Comparison of ENCODE assay signal across 1 cellular context in the genomic region with DNA sequence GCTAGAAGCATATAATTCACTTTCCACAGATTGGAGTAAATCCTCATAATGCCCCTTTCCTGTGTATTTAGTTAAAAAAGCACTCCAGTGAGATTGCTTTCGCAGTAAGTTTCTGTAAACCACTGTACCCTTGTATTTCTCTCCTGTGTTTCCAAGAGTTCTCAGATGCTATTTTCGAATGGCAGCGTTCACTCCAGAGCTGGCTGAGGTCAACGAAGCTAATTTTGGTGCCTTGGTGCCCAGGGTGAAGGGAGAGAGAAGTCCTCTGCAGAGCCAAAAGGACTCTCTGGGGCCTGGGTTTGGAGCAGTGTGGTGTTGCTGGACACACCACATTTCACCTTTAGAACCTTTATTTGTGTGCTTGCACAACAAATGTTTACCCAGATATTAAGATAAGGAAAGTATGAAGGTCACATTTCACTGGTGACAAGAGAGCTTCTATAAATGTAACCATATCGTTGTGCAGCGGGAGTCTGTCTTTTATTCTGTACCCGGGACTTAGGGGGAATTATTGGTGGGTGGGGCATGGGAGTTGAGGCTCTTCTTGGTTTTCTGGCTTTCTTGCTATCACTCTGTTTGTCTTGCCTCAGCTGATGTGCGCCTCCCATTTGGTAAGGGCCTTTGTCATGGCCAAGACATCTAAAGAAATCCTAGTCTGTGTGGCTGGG.
A peak's percentile ranks its signal among the peaks of the same experiment; 100 is the strongest.
TF ChIP-seq lines count a peak whose summit lies in the region.

No MANE protein-coding gene starts in this region.

TF ChIP-seq in HepG2, 621 proteins besides CTCF, POLR2A, EP300 and RAD21 (continued from another document and continues in another):
- TF ChIP-seq, protein P1, sequence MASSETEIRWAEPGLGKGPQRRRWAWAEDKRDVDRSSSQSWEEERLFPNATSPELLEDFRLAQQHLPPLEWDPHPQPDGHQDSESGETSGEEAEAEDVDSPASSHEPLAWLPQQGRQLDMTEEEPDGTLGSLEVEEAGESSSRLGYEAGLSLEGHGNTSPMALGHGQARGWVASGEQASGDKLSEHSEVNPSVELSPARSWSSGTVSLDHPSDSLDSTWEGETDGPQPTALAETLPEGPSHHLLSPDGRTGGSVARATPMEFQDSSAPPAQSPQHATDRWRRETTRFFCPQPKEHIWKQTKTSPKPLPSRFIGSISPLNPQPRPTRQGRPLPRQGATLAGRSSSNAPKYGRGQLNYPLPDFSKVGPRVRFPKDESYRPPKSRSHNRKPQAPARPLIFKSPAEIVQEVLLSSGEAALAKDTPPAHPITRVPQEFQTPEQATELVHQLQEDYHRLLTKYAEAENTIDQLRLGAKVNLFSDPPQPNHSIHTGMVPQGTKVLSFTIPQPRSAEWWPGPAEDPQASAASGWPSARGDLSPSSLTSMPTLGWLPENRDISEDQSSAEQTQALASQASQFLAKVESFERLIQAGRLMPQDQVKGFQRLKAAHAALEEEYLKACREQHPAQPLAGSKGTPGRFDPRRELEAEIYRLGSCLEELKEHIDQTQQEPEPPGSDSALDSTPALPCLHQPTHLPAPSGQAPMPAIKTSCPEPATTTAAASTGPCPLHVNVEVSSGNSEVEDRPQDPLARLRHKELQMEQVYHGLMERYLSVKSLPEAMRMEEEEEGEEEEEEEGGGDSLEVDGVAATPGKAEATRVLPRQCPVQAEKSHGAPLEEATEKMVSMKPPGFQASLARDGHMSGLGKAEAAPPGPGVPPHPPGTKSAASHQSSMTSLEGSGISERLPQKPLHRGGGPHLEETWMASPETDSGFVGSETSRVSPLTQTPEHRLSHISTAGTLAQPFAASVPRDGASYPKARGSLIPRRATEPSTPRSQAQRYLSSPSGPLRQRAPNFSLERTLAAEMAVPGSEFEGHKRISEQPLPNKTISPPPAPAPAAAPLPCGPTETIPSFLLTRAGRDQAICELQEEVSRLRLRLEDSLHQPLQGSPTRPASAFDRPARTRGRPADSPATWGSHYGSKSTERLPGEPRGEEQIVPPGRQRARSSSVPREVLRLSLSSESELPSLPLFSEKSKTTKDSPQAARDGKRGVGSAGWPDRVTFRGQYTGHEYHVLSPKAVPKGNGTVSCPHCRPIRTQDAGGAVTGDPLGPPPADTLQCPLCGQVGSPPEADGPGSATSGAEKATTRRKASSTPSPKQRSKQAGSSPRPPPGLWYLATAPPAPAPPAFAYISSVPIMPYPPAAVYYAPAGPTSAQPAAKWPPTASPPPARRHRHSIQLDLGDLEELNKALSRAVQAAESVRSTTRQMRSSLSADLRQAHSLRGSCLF (CRISPR knock-in tag; IDR thresholded peaks at IDR 0.05; ENCODE audit: borderline replicate concordance) = no peak
- TF ChIP-seq NCOA5 (CRISPR knock-in tag; IDR thresholded peaks at IDR 0.05) = no peak
- peak; percentile 89; the same call in 1 of the 2 replicates for TF ChIP-seq ZNF292 (CRISPR knock-in tag; IDR thresholded peaks at IDR 0.05; ENCODE audit: borderline replicate concordance, low read depth)
- no peak for TF ChIP-seq ZNF563 (CRISPR knock-in tag; IDR thresholded peaks at IDR 0.05)
- TF ChIP-seq RBM39 (IDR thresholded peaks at IDR 0.05; ENCODE audit: low read depth, low read length, poor library complexity, severe bottlenecking) = no peak
- no peak for TF ChIP-seq ZBTB42 (CRISPR knock-in tag; IDR thresholded peaks at IDR 0.05)
- no peak for TF ChIP-seq ZNF101 (CRISPR knock-in tag; IDR thresholded peaks at IDR 0.05; ENCODE audit: borderline replicate concordance, low read depth)
- TF ChIP-seq, protein P2, sequence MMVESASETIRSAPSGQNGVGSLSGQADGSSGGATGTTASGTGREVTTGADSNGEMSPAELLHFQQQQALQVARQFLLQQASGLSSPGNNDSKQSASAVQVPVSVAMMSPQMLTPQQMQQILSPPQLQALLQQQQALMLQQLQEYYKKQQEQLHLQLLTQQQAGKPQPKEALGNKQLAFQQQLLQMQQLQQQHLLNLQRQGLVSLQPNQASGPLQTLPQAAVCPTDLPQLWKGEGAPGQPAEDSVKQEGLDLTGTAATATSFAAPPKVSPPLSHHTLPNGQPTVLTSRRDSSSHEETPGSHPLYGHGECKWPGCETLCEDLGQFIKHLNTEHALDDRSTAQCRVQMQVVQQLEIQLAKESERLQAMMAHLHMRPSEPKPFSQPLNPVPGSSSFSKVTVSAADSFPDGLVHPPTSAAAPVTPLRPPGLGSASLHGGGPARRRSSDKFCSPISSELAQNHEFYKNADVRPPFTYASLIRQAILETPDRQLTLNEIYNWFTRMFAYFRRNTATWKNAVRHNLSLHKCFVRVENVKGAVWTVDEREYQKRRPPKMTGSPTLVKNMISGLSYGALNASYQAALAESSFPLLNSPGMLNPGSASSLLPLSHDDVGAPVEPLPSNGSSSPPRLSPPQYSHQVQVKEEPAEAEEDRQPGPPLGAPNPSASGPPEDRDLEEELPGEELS (CRISPR knock-in tag; IDR thresholded peaks at IDR 0.05) = peak; percentile 99
- TF ChIP-seq, protein P3, sequence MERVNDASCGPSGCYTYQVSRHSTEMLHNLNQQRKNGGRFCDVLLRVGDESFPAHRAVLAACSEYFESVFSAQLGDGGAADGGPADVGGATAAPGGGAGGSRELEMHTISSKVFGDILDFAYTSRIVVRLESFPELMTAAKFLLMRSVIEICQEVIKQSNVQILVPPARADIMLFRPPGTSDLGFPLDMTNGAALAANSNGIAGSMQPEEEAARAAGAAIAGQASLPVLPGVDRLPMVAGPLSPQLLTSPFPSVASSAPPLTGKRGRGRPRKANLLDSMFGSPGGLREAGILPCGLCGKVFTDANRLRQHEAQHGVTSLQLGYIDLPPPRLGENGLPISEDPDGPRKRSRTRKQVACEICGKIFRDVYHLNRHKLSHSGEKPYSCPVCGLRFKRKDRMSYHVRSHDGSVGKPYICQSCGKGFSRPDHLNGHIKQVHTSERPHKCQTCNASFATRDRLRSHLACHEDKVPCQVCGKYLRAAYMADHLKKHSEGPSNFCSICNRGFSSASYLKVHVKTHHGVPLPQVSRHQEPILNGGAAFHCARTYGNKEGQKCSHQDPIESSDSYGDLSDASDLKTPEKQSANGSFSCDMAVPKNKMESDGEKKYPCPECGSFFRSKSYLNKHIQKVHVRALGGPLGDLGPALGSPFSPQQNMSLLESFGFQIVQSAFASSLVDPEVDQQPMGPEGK (CRISPR knock-in tag; IDR thresholded peaks at IDR 0.05) = peak; percentile 82
- peak; percentile 76 for TF ChIP-seq THAP11 (CRISPR knock-in tag; IDR thresholded peaks at IDR 0.05)
- TF ChIP-seq, protein P4, sequence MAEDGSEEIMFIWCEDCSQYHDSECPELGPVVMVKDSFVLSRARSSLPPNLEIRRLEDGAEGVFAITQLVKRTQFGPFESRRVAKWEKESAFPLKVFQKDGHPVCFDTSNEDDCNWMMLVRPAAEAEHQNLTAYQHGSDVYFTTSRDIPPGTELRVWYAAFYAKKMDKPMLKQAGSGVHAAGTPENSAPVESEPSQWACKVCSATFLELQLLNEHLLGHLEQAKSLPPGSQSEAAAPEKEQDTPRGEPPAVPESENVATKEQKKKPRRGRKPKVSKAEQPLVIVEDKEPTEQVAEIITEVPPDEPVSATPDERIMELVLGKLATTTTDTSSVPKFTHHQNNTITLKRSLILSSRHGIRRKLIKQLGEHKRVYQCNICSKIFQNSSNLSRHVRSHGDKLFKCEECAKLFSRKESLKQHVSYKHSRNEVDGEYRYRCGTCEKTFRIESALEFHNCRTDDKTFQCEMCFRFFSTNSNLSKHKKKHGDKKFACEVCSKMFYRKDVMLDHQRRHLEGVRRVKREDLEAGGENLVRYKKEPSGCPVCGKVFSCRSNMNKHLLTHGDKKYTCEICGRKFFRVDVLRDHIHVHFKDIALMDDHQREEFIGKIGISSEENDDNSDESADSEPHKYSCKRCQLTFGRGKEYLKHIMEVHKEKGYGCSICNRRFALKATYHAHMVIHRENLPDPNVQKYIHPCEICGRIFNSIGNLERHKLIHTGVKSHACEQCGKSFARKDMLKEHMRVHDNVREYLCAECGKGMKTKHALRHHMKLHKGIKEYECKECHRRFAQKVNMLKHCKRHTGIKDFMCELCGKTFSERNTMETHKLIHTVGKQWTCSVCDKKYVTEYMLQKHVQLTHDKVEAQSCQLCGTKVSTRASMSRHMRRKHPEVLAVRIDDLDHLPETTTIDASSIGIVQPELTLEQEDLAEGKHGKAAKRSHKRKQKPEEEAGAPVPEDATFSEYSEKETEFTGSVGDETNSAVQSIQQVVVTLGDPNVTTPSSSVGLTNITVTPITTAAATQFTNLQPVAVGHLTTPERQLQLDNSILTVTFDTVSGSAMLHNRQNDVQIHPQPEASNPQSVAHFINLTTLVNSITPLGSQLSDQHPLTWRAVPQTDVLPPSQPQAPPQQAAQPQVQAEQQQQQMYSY (CRISPR knock-in tag; IDR thresholded peaks at IDR 0.05) = peak; percentile 59; the same call in 1 of the 2 replicates
- TF ChIP-seq, protein P5, sequence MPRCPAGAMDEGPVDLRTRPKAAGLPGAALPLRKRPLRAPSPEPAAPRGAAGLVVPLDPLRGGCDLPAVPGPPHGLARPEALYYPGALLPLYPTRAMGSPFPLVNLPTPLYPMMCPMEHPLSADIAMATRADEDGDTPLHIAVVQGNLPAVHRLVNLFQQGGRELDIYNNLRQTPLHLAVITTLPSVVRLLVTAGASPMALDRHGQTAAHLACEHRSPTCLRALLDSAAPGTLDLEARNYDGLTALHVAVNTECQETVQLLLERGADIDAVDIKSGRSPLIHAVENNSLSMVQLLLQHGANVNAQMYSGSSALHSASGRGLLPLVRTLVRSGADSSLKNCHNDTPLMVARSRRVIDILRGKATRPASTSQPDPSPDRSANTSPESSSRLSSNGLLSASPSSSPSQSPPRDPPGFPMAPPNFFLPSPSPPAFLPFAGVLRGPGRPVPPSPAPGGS (CRISPR knock-in tag; IDR thresholded peaks at IDR 0.05) = no peak
- TF ChIP-seq BRD4 (CRISPR knock-in tag; IDR thresholded peaks at IDR 0.05) = peak; percentile 56; the same call in 1 of the 2 replicates
- TF ChIP-seq ZNF251 (CRISPR knock-in tag; IDR thresholded peaks at IDR 0.05) = no peak
- no peak for TF ChIP-seq ZNF567 (CRISPR knock-in tag; IDR thresholded peaks at IDR 0.05; ENCODE audit: borderline replicate concordance)
- TF ChIP-seq KDM4B (CRISPR knock-in tag; IDR thresholded peaks at IDR 0.05) = peak; percentile 79; the same call in 1 of the 2 replicates
- TF ChIP-seq ESRRA (CRISPR knock-in tag; IDR thresholded peaks at IDR 0.05; ENCODE audit: low read depth) = peak; percentile 53; the same call in 1 of the 2 replicates
- TF ChIP-seq ZNF160 (CRISPR knock-in tag; IDR thresholded peaks at IDR 0.05) = no peak
- TF ChIP-seq, protein P6, sequence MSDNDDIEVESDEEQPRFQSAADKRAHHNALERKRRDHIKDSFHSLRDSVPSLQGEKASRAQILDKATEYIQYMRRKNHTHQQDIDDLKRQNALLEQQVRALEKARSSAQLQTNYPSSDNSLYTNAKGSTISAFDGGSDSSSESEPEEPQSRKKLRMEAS (IDR thresholded peaks at IDR 0.05) = peak; percentile 58; the same call in 1 of the 2 replicates
- peak; percentile 29 for TF ChIP-seq MED8 (CRISPR knock-in tag; IDR thresholded peaks at IDR 0.05; ENCODE audit: insufficient replicate concordance)
- TF ChIP-seq CEBPB (IDR thresholded peaks at IDR 0.05; ENCODE audit: borderline replicate concordance, low read depth, low read length) = peak; percentile 98
- TF ChIP-seq ZC3H4 (CRISPR knock-in tag; IDR thresholded peaks at IDR 0.05; ENCODE audit: borderline replicate concordance) = peak; percentile 72; the same call in 1 of the 2 replicates
- TF ChIP-seq ATRX (CRISPR knock-in tag; IDR thresholded peaks at IDR 0.05; ENCODE audit: borderline replicate concordance) = no peak
- no peak; the same call in 1 of the 2 replicates for TF ChIP-seq TGIF2 (CRISPR knock-in tag; IDR thresholded peaks at IDR 0.05)
- no peak for TF ChIP-seq ZNF225 (CRISPR knock-in tag; IDR thresholded peaks at IDR 0.05)
- TF ChIP-seq, protein P7, sequence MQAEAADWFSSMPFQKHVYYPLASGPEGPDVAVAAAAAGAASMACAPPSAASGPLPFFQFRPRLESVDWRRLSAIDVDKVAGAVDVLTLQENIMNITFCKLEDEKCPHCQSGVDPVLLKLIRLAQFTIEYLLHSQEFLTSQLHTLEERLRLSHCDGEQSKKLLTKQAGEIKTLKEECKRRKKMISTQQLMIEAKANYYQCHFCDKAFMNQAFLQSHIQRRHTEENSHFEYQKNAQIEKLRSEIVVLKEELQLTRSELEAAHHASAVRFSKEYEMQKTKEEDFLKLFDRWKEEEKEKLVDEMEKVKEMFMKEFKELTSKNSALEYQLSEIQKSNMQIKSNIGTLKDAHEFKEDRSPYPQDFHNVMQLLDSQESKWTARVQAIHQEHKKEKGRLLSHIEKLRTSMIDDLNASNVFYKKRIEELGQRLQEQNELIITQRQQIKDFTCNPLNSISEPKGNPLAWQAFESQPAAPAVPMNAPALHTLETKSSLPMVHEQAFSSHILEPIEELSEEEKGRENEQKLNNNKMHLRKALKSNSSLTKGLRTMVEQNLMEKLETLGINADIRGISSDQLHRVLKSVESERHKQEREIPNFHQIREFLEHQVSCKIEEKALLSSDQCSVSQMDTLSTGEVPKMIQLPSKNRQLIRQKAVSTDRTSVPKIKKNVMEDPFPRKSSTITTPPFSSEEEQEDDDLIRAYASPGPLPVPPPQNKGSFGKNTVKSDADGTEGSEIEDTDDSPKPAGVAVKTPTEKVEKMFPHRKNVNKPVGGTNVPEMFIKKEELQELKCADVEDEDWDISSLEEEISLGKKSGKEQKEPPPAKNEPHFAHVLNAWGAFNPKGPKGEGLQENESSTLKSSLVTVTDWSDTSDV (CRISPR knock-in tag; IDR thresholded peaks at IDR 0.05) = no peak
- no peak for TF ChIP-seq SP4 (CRISPR knock-in tag; IDR thresholded peaks at IDR 0.05)
- TF ChIP-seq ZNF383 (CRISPR knock-in tag; IDR thresholded peaks at IDR 0.05; ENCODE audit: borderline replicate concordance) = 0 out of 2 replicates have a peak, but pooled peaks have one; percentile 29
- TF ChIP-seq TCF12 (IDR thresholded peaks at IDR 0.05) = no peak
- 0 out of 2 replicates have a peak, but pooled peaks have one; percentile 25 for TF ChIP-seq TCF12 (CRISPR knock-in tag; IDR thresholded peaks at IDR 0.05)
- TF ChIP-seq HNF4A (CRISPR knock-in tag; IDR thresholded peaks at IDR 0.05) = peak; percentile 96
- TF ChIP-seq PHF20 (CRISPR knock-in tag; IDR thresholded peaks at IDR 0.05) = no peak
- TF ChIP-seq, protein P8, sequence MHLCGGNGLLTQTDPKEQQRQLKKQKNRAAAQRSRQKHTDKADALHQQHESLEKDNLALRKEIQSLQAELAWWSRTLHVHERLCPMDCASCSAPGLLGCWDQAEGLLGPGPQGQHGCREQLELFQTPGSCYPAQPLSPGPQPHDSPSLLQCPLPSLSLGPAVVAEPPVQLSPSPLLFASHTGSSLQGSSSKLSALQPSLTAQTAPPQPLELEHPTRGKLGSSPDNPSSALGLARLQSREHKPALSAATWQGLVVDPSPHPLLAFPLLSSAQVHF (CRISPR knock-in tag; IDR thresholded peaks at IDR 0.05) = no peak
- no peak for TF ChIP-seq NFKB2 (CRISPR knock-in tag; IDR thresholded peaks at IDR 0.05; ENCODE audit: borderline replicate concordance)
- no peak for TF ChIP-seq ZNF446 (CRISPR knock-in tag; IDR thresholded peaks at IDR 0.05)
- TF ChIP-seq NFRKB (IDR thresholded peaks at IDR 0.05) = no peak
- peak; percentile 93 for TF ChIP-seq ZNF331 (CRISPR knock-in tag; IDR thresholded peaks at IDR 0.05)
